ENCODE assay signal across 9 cellular contexts in genomic region chr10:22410394-22410793, GRCh38.
"Had no signal": no experiment of that assay in that cellular context is flagged by ENCODE, and none has a peak within 500 bp of the region (broad histone marks: within the 10 kb centered on the region; RNA-seq: fewer than 3 reads in every experiment).

No MANE protein-coding gene starts in this region.

- ATAC-seq: HCT116, HepG2 had no signal

- H3K4me3 ChIP-seq: GM23248, HAP-1 had no signal

- FAIRE-seq: HepG2 had no signal

- H3K4me1 Mint-ChIP-seq: IgD-negative memory B cell had no signal

- H3K27ac Mint-ChIP-seq: IgD-negative memory B cell had no signal

- DNase-seq: GM23248, GOT3, H7, KG1 had no signal

- H3K36me3 ChIP-seq: HAP-1 had no signal

- H3K4me1 ChIP-seq: HAP-1 had no signal

- H3K27ac ChIP-seq: GM23248, HL-60 had no signal

- H3K4me3 Mint-ChIP-seq: IgD-negative memory B cell had no signal

- H2AFZ ChIP-seq: GM23248 had no signal

- H3K9ac ChIP-seq: GM23248 had no signal

- H3K9me3 ChIP-seq: HAP-1 had no signal
